Comparison of ENCODE assay signal across 16 cellular contexts in genomic region chr5:157767674-157768073, GRCh38.
"Had no signal": no experiment of that assay in that cellular context is flagged by ENCODE, and none has a peak within 500 bp of the region (broad histone marks: within the 10 kb centered on the region; RNA-seq: fewer than 3 reads in every experiment).

No MANE protein-coding gene starts in this region.

- H3K27ac ChIP-seq: colonic mucosa, foreskin keratinocyte, left lung, lower lobe of right lung, thoracic aorta, transverse colon had no signal

- ATAC-seq: left lung; lower lobe of right lung; naive thymus-derived CD4-positive, alpha-beta T cell; stimulated activated memory B cell treated with anti-CD40 and anti-IgM and Interleukin-4, amounts not matched to agents 10 μg/mL and 1 μg/mL and 100 μg/mL, for 72 hours had no signal

- H3K9me3 ChIP-seq: colonic mucosa, lower lobe of right lung, thoracic aorta, transverse colon had no signal

- H3K27me3 ChIP-seq: colonic mucosa, foreskin keratinocyte, left lung, transverse colon had no signal

- H3K4me1 ChIP-seq: colonic mucosa, foreskin keratinocyte, left lung, lower lobe of right lung, transverse colon had no signal

- DNase-seq: cerebellar nuclear complex; colonic mucosa; dermis blood vessel endothelial cell; immature natural killer cell; left lung; lower lobe of right lung; mesendoderm; naive thymus-derived CD4-positive, alpha-beta T cell; nephron progenitor cell; posterior cingulate gyrus; stimulated activated CD4-positive, alpha-beta T cell treated with anti-CD3 and anti-CD28 coated beads, Interleukin-4, amount 100 ng/mL, for 1 hour; substantia nigra; transverse colon had no signal

- H3K4me3 ChIP-seq: colonic mucosa, left lung, lower lobe of right lung, thoracic aorta, transverse colon had no signal

- H3K36me3 ChIP-seq: colonic mucosa, left lung, lower lobe of right lung, thoracic aorta, transverse colon had no signal
